Comparison of ENCODE assay signal across 1 cellular context in the genomic region with DNA sequence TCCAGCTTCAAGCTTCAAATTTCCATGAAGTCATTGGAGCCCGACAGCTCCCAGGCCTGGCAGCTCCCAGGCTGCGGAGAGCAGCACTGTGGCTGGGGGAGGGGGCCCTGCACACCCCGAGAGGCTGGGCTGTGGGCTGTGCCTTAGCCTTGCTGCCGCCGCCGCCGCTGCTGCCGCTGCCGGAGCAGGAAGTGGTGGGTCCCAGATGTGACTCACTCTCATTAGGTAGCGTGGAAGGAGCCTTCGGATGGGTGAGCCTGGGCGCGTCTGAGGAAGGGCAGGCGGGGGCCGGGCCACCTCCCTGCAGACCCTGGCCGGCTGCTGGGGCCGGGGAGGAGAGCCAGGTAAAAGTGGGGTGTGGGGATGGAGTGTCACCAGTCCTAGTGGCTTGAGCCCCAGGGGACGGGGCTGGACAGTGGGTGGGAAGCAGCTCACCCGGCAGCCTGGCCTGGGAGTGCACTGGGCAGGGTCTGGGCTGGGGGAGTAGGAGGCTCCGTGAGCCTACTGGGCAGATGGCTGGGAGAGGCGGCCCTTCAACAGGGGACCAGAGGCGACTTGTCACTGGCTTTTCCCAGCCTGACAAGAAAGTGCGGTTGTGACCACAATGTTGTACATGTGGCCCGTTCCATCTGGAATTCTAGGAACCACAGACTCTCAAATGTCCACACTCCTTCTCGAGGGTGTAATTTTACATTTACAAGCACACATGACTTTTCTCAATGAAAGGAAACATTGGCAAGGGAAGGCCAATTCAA.
TF ChIP-seq lines count a peak whose summit lies in the region.

A gene (plus strand): TSS at position 215 of the 755 bp plus-strand sequence. CDS start 21,629 bp downstream, outside the sequence.

TF ChIP-seq in HepG2, 621 proteins besides CTCF, POLR2A, EP300 and RAD21 (continued from another document):
- TF ChIP-seq, protein P1, sequence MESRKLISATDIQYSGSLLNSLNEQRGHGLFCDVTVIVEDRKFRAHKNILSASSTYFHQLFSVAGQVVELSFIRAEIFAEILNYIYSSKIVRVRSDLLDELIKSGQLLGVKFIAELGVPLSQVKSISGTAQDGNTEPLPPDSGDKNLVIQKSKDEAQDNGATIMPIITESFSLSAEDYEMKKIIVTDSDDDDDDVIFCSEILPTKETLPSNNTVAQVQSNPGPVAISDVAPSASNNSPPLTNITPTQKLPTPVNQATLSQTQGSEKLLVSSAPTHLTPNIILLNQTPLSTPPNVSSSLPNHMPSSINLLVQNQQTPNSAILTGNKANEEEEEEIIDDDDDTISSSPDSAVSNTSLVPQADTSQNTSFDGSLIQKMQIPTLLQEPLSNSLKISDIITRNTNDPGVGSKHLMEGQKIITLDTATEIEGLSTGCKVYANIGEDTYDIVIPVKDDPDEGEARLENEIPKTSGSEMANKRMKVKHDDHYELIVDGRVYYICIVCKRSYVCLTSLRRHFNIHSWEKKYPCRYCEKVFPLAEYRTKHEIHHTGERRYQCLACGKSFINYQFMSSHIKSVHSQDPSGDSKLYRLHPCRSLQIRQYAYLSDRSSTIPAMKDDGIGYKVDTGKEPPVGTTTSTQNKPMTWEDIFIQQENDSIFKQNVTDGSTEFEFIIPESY (CRISPR knock-in tag; IDR thresholded peaks at IDR 0.05) = peak; percentile 67; the same call in 1 of the 2 replicates
